8 cellular contexts compared by ENCODE assay signal in the genomic region with DNA sequence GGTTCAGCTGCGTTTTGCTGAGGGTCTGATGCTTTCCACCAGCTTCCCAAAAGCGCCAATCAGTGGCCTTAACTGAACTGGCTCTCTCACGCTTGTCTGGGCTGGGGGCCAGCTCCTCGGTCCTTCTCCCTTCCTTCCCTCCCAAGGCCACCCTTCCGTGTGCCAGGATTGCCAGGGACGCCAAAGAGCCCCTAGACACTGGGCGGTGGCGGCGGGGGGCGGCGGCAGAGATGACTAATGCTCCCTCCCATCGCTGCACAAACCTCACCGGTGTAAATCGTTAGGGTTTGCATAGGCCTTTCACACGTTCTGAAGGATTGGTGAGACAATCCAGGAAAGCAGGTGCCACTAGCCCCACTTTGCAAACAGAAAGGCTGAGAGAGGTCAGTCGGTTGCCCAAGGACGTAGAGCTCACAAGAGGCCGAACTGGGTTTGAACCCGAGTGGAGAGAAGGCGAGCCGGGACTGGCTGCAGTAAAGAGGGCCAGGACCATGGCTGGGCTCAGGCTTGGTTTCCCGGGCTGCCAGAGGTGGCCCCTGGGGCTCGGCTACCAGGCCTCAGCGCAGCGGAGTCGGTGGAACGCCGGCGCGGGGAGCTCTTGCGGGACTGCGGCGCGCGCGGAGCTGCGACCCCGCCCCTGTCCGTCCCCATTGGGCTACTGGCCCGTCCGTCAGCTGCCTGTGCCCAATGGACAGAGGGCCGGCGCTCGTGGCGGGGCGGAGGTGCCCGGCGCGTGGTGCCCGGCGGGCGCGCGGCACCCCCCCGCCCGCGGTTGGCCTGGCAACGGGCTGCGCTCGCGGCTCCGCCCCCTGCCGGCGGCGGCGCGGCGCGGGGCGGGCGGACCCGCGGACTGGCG. TPM values are rescaled to one million over a fixed set of nuclear protein-coding genes. Genes with fewer than 3 reads are reported as not detected.
DNase-seq lines count a peak whose midpoint lies in the region; ATAC-seq and TF ChIP-seq lines count a peak whose summit lies in the region.

No MANE protein-coding gene starts in this region.

- no peaks in the 10 kb centered on the region for H3K9me3 ChIP-seq in CD8-positive, alpha-beta memory T cell (ENCODE audit: low read length)
- H3K9me3 ChIP-seq in SJCRH30 (replicated peaks) (no peaks in the 10 kb centered on the region), neural progenitor cell (ENCODE audit: low read depth) (no peaks in the 10 kb centered on the region)

- TF ChIP-seq CTCF in LNCaP clone FGC (IDR thresholded peaks at IDR 0.05; ENCODE audit: control insufficient read depth, extremely low read depth, insufficient read depth) (no peak), neural progenitor cell (IDR thresholded peaks at IDR 0.05) (no peak)

- peak overlapping the region; percentile 93 for H3K4me2 ChIP-seq in neural progenitor cell

- H3K4me1 Mint-ChIP-seq in CD8-positive, alpha-beta memory T cell: peaks cover 12 to 26% (median 15%) of the 10 kb centered on the region in 3 donors
- peaks cover 31% of the 10 kb centered on the region for H3K4me1 Mint-ChIP-seq in neural progenitor cell
- peaks cover 23% of the 10 kb centered on the region for H3K4me1 Mint-ChIP-seq in stimulated activated naive CD8-positive, alpha-beta T cell treated with anti-CD3 and anti-CD28 coated beads, Interleukin-15, amount 100 ng/mL, for 72 hours

- peaks cover 15% of the 10 kb centered on the region for H3K4me1 ChIP-seq in CD8-positive, alpha-beta memory T cell (ENCODE audit: insufficient read depth, low read length)
- H3K4me1 ChIP-seq in SJCRH30: peaks cover 9% of the 10 kb centered on the region; the same call in 1 of the 2 replicates
- peaks cover 7% of the 10 kb centered on the region for H3K4me1 ChIP-seq in neural progenitor cell

- DNase-seq in CD8-positive, alpha-beta memory T cell: peak; percentile 86 to 89 (median 87)
- DNase-seq in LNCaP clone FGC (ENCODE audit: low read depth): peak; percentile 51
- DNase-seq in SJCRH30: peak; percentile 89 to 90
- peak; percentile 64 to 86 (median 73) for DNase-seq in activated naive CD4-positive, alpha-beta T cell (lab: John Stamatoyannopoulos, UW)
- peak; percentile 66 for DNase-seq in foreskin melanocyte
- DNase-seq in neural progenitor cell (ENCODE audit: low spot score): peak; percentile 98
- DNase-seq in stimulated activated naive CD8-positive, alpha-beta T cell treated with anti-CD3 and anti-CD28 coated beads, Interleukin-15, amount 100 ng/mL, for 72 hours: peak; percentile 81 to 88

- POLR2A ChIA-PET in CD8-positive, alpha-beta memory T cell (lab: Charles Lee): no interaction called here

- CTCF ChIA-PET in CD8-positive, alpha-beta memory T cell (lab: Charles Lee): interaction anchor here (0.7 to 1.1 kb wide), 3 partner anchors 22 to 220 kb away, joined by 3 read pairs; no protein-coding TSS in a partner anchor

- H3K27ac Mint-ChIP-seq in CD8-positive, alpha-beta memory T cell: peak overlapping the region in 7 of 8 donors; percentile 56 to 94 (median 82)
- peak overlapping the region; percentile 91 for H3K27ac Mint-ChIP-seq in neural progenitor cell
- peak overlapping the region; percentile 43 to 78 for H3K27ac Mint-ChIP-seq in stimulated activated naive CD8-positive, alpha-beta T cell treated with anti-CD3 and anti-CD28 coated beads, Interleukin-15, amount 100 ng/mL, for 72 hours

- H3K27me3 ChIP-seq in CD8-positive, alpha-beta memory T cell (ENCODE audit: insufficient read depth, low read length, poor library complexity, severe bottlenecking): peaks cover 21% of the 10 kb centered on the region
- 0 out of 2 replicates have a peak, but pooled peaks cover 3% of the 10 kb centered on the region for H3K27me3 ChIP-seq in SJCRH30
- H3K27me3 ChIP-seq in neural progenitor cell: peaks cover 32% of the 10 kb centered on the region

- H3K4me3 Mint-ChIP-seq in CD8-positive, alpha-beta memory T cell: peak overlapping the region; percentile 83 to 90 (median 88)
- H3K4me3 Mint-ChIP-seq in neural progenitor cell: peak overlapping the region; percentile 92
- peak overlapping the region; percentile 79 to 85 for H3K4me3 Mint-ChIP-seq in stimulated activated naive CD8-positive, alpha-beta T cell treated with anti-CD3 and anti-CD28 coated beads, Interleukin-15, amount 100 ng/mL, for 72 hours

- no peaks in the 10 kb centered on the region for H3K36me3 ChIP-seq in CD8-positive, alpha-beta memory T cell (ENCODE audit: insufficient read depth, low read length)
- H3K36me3 ChIP-seq in SJCRH30: no peaks in the 10 kb centered on the region
- H3K36me3 ChIP-seq in neural progenitor cell: no peaks in the 10 kb centered on the region

- H3K79me2 ChIP-seq in neural progenitor cell (ENCODE audit: low read depth): peaks cover 24% of the 10 kb centered on the region

- ATAC-seq in GM21576 (IDR thresholded peaks at IDR 0.05; ENCODE audit: unreplicated experiment): peak; percentile 66
- peak; percentile 95 for ATAC-seq in stimulated activated naive CD8-positive, alpha-beta T cell treated with anti-CD3 and anti-CD28 coated beads, Interleukin-15, amount 100 ng/mL, for 72 hours

- H3K27ac ChIP-seq in CD8-positive, alpha-beta memory T cell (ENCODE audit: low read depth, low read length): peak overlapping the region; percentile 3
- no peak overlapping the region for H3K27ac ChIP-seq in SJCRH30
- no peak overlapping the region for H3K27ac ChIP-seq in neural progenitor cell

- H2AFZ ChIP-seq in neural progenitor cell (replicated peaks): peak overlapping the region; percentile 97

- peaks cover 0 to 2% (median 0%) of the 10 kb centered on the region in 3 donors for H3K36me3 Mint-ChIP-seq in CD8-positive, alpha-beta memory T cell
- H3K36me3 Mint-ChIP-seq in neural progenitor cell: peaks cover 12% of the 10 kb centered on the region

- no peak overlapping the region for H3K9ac ChIP-seq in neural progenitor cell

- H4K20me1 ChIP-seq in neural progenitor cell (ENCODE audit: low read depth): peaks cover 39% of the 10 kb centered on the region

- peak overlapping the region; percentile 64 for H3K4me3 ChIP-seq in CD8-positive, alpha-beta memory T cell (ENCODE audit: low read length)
- H3K4me3 ChIP-seq in LNCaP clone FGC (ENCODE audit: low read depth, low read length) (peak overlapping the region; percentile 64), SJCRH30 (peak overlapping the region; percentile 62), neural progenitor cell (peak overlapping the region; percentile 61)

- peaks cover 3% of the 10 kb centered on the region for H3F3A ChIP-seq in neural progenitor cell (ENCODE audit: low read depth)

- H3K27me3 Mint-ChIP-seq in CD8-positive, alpha-beta memory T cell: peaks cover 5 to 24% of the 10 kb centered on the region in 2 donors
- peaks cover 7% of the 10 kb centered on the region for H3K27me3 Mint-ChIP-seq in neural progenitor cell (ENCODE audit: insufficient read depth, low read depth)
- H3K27me3 Mint-ChIP-seq in stimulated activated naive CD8-positive, alpha-beta T cell treated with anti-CD3 and anti-CD28 coated beads, Interleukin-15, amount 100 ng/mL, for 72 hours: peaks cover 56% of the 10 kb centered on the region

- no peaks in the 10 kb centered on the region for H3K9me3 Mint-ChIP-seq in CD8-positive, alpha-beta memory T cell
- peaks cover 2% of the 10 kb centered on the region for H3K9me3 Mint-ChIP-seq in neural progenitor cell
- H3K9me3 Mint-ChIP-seq in stimulated activated naive CD8-positive, alpha-beta T cell treated with anti-CD3 and anti-CD28 coated beads, Interleukin-15, amount 100 ng/mL, for 72 hours: no peaks in the 10 kb centered on the region

RNA-seq across cellular contexts. Expression of gene GNAZ, which starts 0.6 kb away (rescaled TPM):
- 1 to 10 TPM; 2.0 to 2.6 TPM for total RNA-seq in CD8-positive, alpha-beta memory T cell
- 0.53 TPM for polyA plus RNA-seq in CD8-positive, alpha-beta memory T cell
- total RNA-seq in SJCRH30 (2014; rRNA removed; shearing (Covaris generic)): 11.2 and 11.9 TPM in 2 replicates
- 16.5 and 31.3 TPM in 2 replicates for total RNA-seq in neural progenitor cell (ENCODE audit: low replicate concordance)
